8 cellular contexts compared by ENCODE assay signal in the genomic region with DNA sequence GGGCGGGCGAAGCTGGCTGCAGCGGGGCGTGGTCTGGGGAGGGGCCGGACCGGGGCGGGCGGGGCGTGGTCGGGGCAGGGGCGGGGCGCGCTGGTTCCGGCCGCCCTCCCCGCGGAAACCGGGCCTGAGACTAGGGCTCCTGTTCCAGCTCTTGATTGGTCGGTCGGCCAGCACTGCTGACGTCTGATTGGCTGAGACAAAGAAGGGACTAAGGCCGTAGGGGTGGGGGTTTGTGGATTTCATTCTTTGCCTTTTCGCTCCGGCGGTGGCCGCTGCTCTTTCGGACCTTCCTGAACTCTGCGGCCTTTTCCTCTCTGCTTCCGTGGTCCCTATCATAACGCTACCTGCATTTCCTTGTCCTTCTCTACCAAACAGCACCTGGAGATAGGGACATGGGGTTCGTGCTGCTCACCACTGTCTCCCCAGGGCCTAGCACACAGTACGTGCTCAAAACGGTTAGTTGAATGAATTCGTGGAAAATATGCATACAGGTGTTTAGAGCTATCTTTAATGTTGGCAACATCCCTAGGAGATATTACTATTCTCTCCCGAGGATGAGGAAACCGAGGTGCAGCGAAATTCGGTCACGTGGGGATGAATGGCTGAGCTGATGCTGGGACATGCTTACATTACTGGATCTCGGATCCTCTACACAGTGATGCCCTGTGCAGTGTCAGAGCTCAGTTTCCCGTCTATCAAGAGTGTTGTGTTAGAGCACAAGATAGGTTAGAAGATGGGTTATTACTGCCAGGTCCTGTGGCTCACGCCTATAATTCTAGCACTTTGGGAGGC.
DNase-seq lines count a peak whose midpoint lies in the region; ATAC-seq and TF ChIP-seq lines count a peak whose summit lies in the region.

No MANE protein-coding gene starts in this region.

- POLR2A ChIA-PET in AG04450 (lab: Yijun Ruan, JAX) = interaction anchor here (0.5 to 1.7 kb wide), 3 partner anchors 9 to 282 kb away, joined by 3 to 5 read pairs (median 3); no protein-coding TSS in a partner anchor

- peaks cover 50% of the 10 kb centered on the region for H3K27me3 ChIP-seq in AG04450 (ENCODE audit: control insufficient read depth, insufficient read depth, low read length)

- no peaks in the 10 kb centered on the region; the same call in 1 of the 2 replicates for H3K9me3 ChIP-seq in AG04450 (ENCODE audit: control insufficient read depth, insufficient read depth, low read length)

- ATAC-seq in GM18870 (IDR thresholded peaks at IDR 0.05; ENCODE audit: unreplicated experiment) = peak; percentile 87
- peak; percentile 75 for ATAC-seq in HG03103 (IDR thresholded peaks at IDR 0.05; ENCODE audit: low read depth, unreplicated experiment)

- no peak overlapping the region for H3K27ac ChIP-seq in AG04450 (ENCODE audit: low read depth, low read length)

- CTCF ChIA-PET in AG04450 (lab: Charles Lee) = interaction anchor here (1.1 kb wide), 1 partner anchor 278 kb away, joined by 3 read pairs; no protein-coding TSS in a partner anchor

- peak overlapping the region; percentile 68 for H3K4me3 ChIP-seq in AG04450 (ENCODE audit: low read depth, low read length)

- DNase-seq in AG04450 (ENCODE audit: low read depth, low spot score) (peak; percentile 73), NCI-H2196 treated with DMSO at 0.1 percent for 48 hours (lab: John Stamatoyannopoulos, UW; ENCODE audit: unreplicated experiment) (peak; percentile 94), cerebellar cortex (ENCODE audit: low spot score) (peak; percentile 98), islet precursor cell (peak; percentile 98)
- DNase-seq in activated CD4-positive, CD25-positive, alpha-beta regulatory T cell treated with anti-CD3 and anti-CD28 coated beads, Interleukin-2, amount 50 U/mL, for 16 hours (ENCODE audit: low read depth, low spot score) = peak; percentile 74
- DNase-seq in stimulated activated CD4-positive, alpha-beta T cell treated with anti-CD3 and anti-CD28 coated beads, Interleukin-12 subunit alpha, Interleukin-12 subunit beta, amount 100 ng/mL, for 24 hours (ENCODE audit: low read depth in 2 of 2) = peak; percentile 67 to 79

- no peak for TF ChIP-seq CTCF in AG04450 (IDR thresholded peaks at IDR 0.05; ENCODE audit: low read depth, low read length)
